21 cellular contexts compared by ENCODE assay signal in genomic region chr6:154537942-154538341, GRCh38. TPM values are rescaled to one million over a fixed set of nuclear protein-coding genes. Genes with fewer than 3 reads are reported as not detected.
DNase-seq lines count a peak whose midpoint lies in the region; ATAC-seq, FAIRE-seq and TF ChIP-seq lines count a peak whose summit lies in the region.
"Had no signal": no experiment of that assay in that cellular context is flagged by ENCODE, and none has a peak within 500 bp of the region (broad histone marks: within the 10 kb centered on the region; RNA-seq: fewer than 3 reads in every experiment).

No MANE protein-coding gene starts in this region.

- H3K4me1 ChIP-seq in Caco-2 (peaks cover 22% of the 10 kb centered on the region), ectodermal cell (ENCODE audit: control insufficient read depth, insufficient read depth, low read length) (peaks cover 33% of the 10 kb centered on the region), liver (ENCODE audit: control insufficient read depth in 4 of 4, insufficient read depth in 4 of 4, low read length in 3 of 4) (peaks cover 0 to 17% (median 13%) of the 10 kb centered on the region in 4 donors), pancreas (peaks cover 14 to 20% (median 14%) of the 10 kb centered on the region in 3 donors)

- TF ChIP-seq CTCF in Caco-2 (IDR thresholded peaks at IDR 0.05; ENCODE audit: insufficient read depth in 1 of 2, low read depth in 1 of 2, low read length in 1 of 2, severe bottlenecking in 1 of 2, unreplicated experiment in 1 of 2), result no peak
- TF ChIP-seq CTCF in liver (IDR thresholded peaks at IDR 0.05; ENCODE audit: low read depth, low read length, missing input control), result no peak
- TF ChIP-seq CTCF in pancreas (IDR thresholded peaks at IDR 0.05), result no peak
- TF ChIP-seq CTCF in HFFc6 (IDR thresholded peaks at IDR 0.05), result no peak

- no peak for FAIRE-seq in pancreas (lab: Jason Lieb, UNC)
- FAIRE-seq: A204.1, G401.6, GM19239 had no signal

- ATAC-seq in pancreas, result peak; percentile 89 to 96 (median 90)

- no TSS peak for BruUV-seq in Caco-2 (replicated peaks; lab: Mats Ljungman, UMichigan)

- H3K9me3 Mint-ChIP-seq in Caco-2 (ENCODE audit: unreplicated experiment), result no peaks in the 10 kb centered on the region
- no peaks in the 10 kb centered on the region for H3K9me3 Mint-ChIP-seq in HFFc6

- H3K27me3 Mint-ChIP-seq in Caco-2 (ENCODE audit: insufficient read depth, unreplicated experiment), result no peaks in the 10 kb centered on the region
- H3K27me3 Mint-ChIP-seq in HFFc6 (ENCODE audit: insufficient read depth), result peaks cover 14% of the 10 kb centered on the region

- no peaks in the 10 kb centered on the region for H3K36me3 ChIP-seq in Caco-2 (ENCODE audit: control insufficient read depth, insufficient read depth, low read length)
- H3K36me3 ChIP-seq in ectodermal cell (ENCODE audit: control insufficient read depth, insufficient read depth, low read length), result no peaks in the 10 kb centered on the region
- no peaks in the 10 kb centered on the region for H3K36me3 ChIP-seq in liver (ENCODE audit: control insufficient read depth in 4 of 4, insufficient read depth in 3 of 4, low read depth in 1 of 4, low read length in 3 of 4)
- H3K36me3 ChIP-seq in pancreas, result no peaks in the 10 kb centered on the region

- H3K9ac ChIP-seq in liver (ENCODE audit: low read depth in 1 of 2, low read length in 2 of 2), result peak overlapping the region; percentile 0 to 42
- H3K9ac ChIP-seq: KMS-11 had no signal

- H3K27me3 ChIP-seq in Caco-2 (replicated peaks; ENCODE audit: control insufficient read depth, insufficient read depth, low read length) (no peaks in the 10 kb centered on the region), ectodermal cell (ENCODE audit: control insufficient read depth, insufficient read depth, low read length, poor library complexity, severe bottlenecking) (no peaks in the 10 kb centered on the region), liver (ENCODE audit: control insufficient read depth in 4 of 4, insufficient read depth in 4 of 4, low read length in 3 of 4) (no peaks in the 10 kb centered on the region), pancreas (no peaks in the 10 kb centered on the region)

- H3K36me3 Mint-ChIP-seq in Caco-2 (ENCODE audit: insufficient read depth, unreplicated experiment) (no peaks in the 10 kb centered on the region), HFFc6 (ENCODE audit: low read depth) (no peaks in the 10 kb centered on the region)
- H3K36me3 Mint-ChIP-seq: CD14-positive monocyte had no signal

- peak overlapping the region; percentile 70 for H3K27ac ChIP-seq in ectodermal cell (ENCODE audit: insufficient read depth, low read depth, low read length, poor library complexity, severe bottlenecking)
- H3K27ac ChIP-seq in liver (ENCODE audit: low read depth in 1 of 2, low read length in 2 of 2), result peak overlapping the region in 1 of 2 donors; percentile 59
- peak overlapping the region in 2 of 4 donors; percentile 29 to 30 for H3K27ac ChIP-seq in pancreas
- H3K27ac ChIP-seq: KMS-11 had no signal

- H3K9me3 ChIP-seq in Caco-2, result no peaks in the 10 kb centered on the region
- no peaks in the 10 kb centered on the region for H3K9me3 ChIP-seq in ectodermal cell (ENCODE audit: control insufficient read depth, low read length)
- no peaks in the 10 kb centered on the region for H3K9me3 ChIP-seq in liver (ENCODE audit: control insufficient read depth in 4 of 4, low read length in 3 of 4)
- no peaks in the 10 kb centered on the region for H3K9me3 ChIP-seq in pancreas

- TF ChIP-seq RAD21 in liver (IDR thresholded peaks at IDR 0.05), result peak; percentile 21 to 43

- H3K4me3 Mint-ChIP-seq in Caco-2 (ENCODE audit: unreplicated experiment), result peak overlapping the region; percentile 30
- no peak overlapping the region for H3K4me3 Mint-ChIP-seq in HFFc6
- H3K4me3 Mint-ChIP-seq: CD14-positive monocyte had no signal

- POLR2A ChIA-PET in Caco-2 (lab: Charles Lee), result interaction anchor here (0.9 to 1.3 kb wide), 2 partner anchors 17 to 28 kb away, joined by 3 to 14 read pairs; no protein-coding TSS in a partner anchor

- CTCF ChIA-PET in Caco-2 (lab: Charles Lee), result interaction anchor here (1.2 kb wide), 1 partner anchor 27 kb away, joined by 4 read pairs; the partner anchor contains the start of gene CNKSR3

- H3K27ac Mint-ChIP-seq in Caco-2 (ENCODE audit: unreplicated experiment) (peak overlapping the region; percentile 21), HFFc6 (no peak overlapping the region)
- H3K27ac Mint-ChIP-seq: CD14-positive monocyte had no signal

- DNase-seq in Caco-2 (peak in 1 of 2 experiments; percentile 29), pancreas (peak in 1 of 6 donors; percentile 18), NCI-H748 (lab: John Stamatoyannopoulos, UW; ENCODE audit: unreplicated experiment) (no peak), SW 1271 (lab: John Stamatoyannopoulos, UW) (no peak), HFFc6 (no peak)
- no peak for DNase-seq in activated CD4-positive, alpha-beta T cell treated with anti-CD3 and anti-CD28 coated beads for 4 hours
- DNase-seq: COR-L47, DMS79, GOT3, NCI-H1092, NCI-H2107, NCI-H226, RPMI8226 had no signal

- 67 to 73% methylated on average over 2 to 3 of the region's 3 CpGs for WGBS in ectodermal cell, 2 experiments
- 34% methylated on average over 3 of the region's 3 CpGs for WGBS in liver
- WGBS in pancreas, 2 donors, result 54 to 60% methylated on average over 3 of the region's 3 CpGs

- H3K4me1 Mint-ChIP-seq in Caco-2 (ENCODE audit: low read depth, unreplicated experiment), result peaks cover 24% of the 10 kb centered on the region
- H3K4me1 Mint-ChIP-seq in HFFc6 (ENCODE audit: low read depth), result no peaks in the 10 kb centered on the region
- H3K4me1 Mint-ChIP-seq: CD14-positive monocyte had no signal

- H3K4me3 ChIP-seq in Caco-2 (ENCODE audit: low read depth, low read length) (no peak overlapping the region), ectodermal cell (ENCODE audit: insufficient read depth, low read depth, low read length) (no peak overlapping the region), liver (ENCODE audit: low read depth in 1 of 3, low read length in 3 of 3) (no peak overlapping the region), pancreas (no peak overlapping the region)

- intact Hi-C loops in Caco-2 (cut with micrococcal nuclease; ENCODE audit: unreplicated experiment) (loop anchor here (1.0 kb wide), 1 partner anchor 28 kb away; the partner anchor contains the start of gene CNKSR3), pancreas (cut with DNase I) (no loop called here)

TF ChIP-seq in liver, 16 proteins besides CTCF, POLR2A, EP300 and RAD21 (continues in another document):
- TF ChIP-seq YY1 (IDR thresholded peaks at IDR 0.05) (peak; percentile 21), HNF4A (conservative IDR thresholded peaks at IDR 0.05) (peak; percentile 92 to 93), NR2F2 (IDR thresholded peaks at IDR 0.05) (no peak), MAX (IDR thresholded peaks at IDR 0.05) (peak; percentile 40), EGR1 (IDR thresholded peaks at IDR 0.05; ENCODE audit: low read depth in 2 of 2) (no peak), SP1 (IDR thresholded peaks at IDR 0.05) (peak; percentile 69), RXRA (IDR thresholded peaks at IDR 0.05) (peak in 1 of 2 donors; percentile 30), ZBTB33 (IDR thresholded peaks at IDR 0.05) (no peak), TAF1 (conservative IDR thresholded peaks at IDR 0.05) (no peak), JUND (IDR thresholded peaks at IDR 0.05) (peak; percentile 42 to 50), FOXA1 (IDR thresholded peaks at IDR 0.05) (no peak), HNF4G (IDR thresholded peaks at IDR 0.05) (peak; percentile 76), FOXA2 (IDR thresholded peaks at IDR 0.05) (no peak), GABPA (IDR thresholded peaks at IDR 0.05 in 1 of 2, conservative IDR thresholded peaks at IDR 0.05 in 1 of 2) (no peak), ATF3 (IDR thresholded peaks at IDR 0.05) (no peak)

RNA-seq across cellular contexts. Expression of gene CNKSR3, which starts 27.5 kb away (rescaled TPM):
- total RNA-seq in Caco-2 (2022) (31.8 and 33.1 TPM in 2 replicates), liver (10 to 100 TPM in 1 of 2 donors, 1 to 10 TPM in 1; 6.4 to 22.7 TPM), pancreas (10 to 100 TPM; 14.3 to 24.2 (median 18.6) TPM)
- polyA plus RNA-seq in ectodermal cell (2013, experiment 1 of 4), result 23.5 TPM
- polyA plus RNA-seq in ectodermal cell (2013, experiment 2 of 4), result 20.3 TPM
- 18.2 TPM for polyA plus RNA-seq in ectodermal cell (2013, experiment 3 of 4)
- polyA plus RNA-seq in ectodermal cell (2013, experiment 4 of 4), result 20.0 TPM
- polyA plus RNA-seq in liver (10 to 100 TPM; 12.3 to 17.7 TPM), pancreas (10 to 100 TPM in 1 of 2 donors, 1 to 10 TPM in 1; 7.6 to 21.3 TPM)
- 10 to 100 TPM; 15.3 to 21.7 (median 18.7) TPM for total RNA-seq in HFFc6 (2021; fragmentation: NEBNext Ultra II Directional; extraction: Animal tissue kit (Norgen Biotek cat#: 25700))
- total RNA-seq: OCI-LY7 had no signal
- polyA plus RNA-seq: CD14-positive monocyte had no signal
